12 cellular contexts compared by ENCODE assay signal in genomic region chr1:25182629-25183028, GRCh38. TPM values are rescaled to one million over a fixed set of nuclear protein-coding genes. Genes with fewer than 3 reads are reported as not detected.
A peak's percentile ranks its signal among the peaks of the same experiment; 100 is the strongest.
DNase-seq lines count a peak whose midpoint lies in the region; ATAC-seq and TF ChIP-seq lines count a peak whose summit lies in the region.
"Had no signal": no experiment of that assay in that cellular context is flagged by ENCODE, and none has a peak within 500 bp of the region (broad histone marks: within the 10 kb centered on the region; RNA-seq: fewer than 3 reads in every experiment).

No MANE protein-coding gene starts in this region.

- H3K9ac ChIP-seq in HCT116 (ENCODE audit: low read length) (no peak overlapping the region), SK-N-SH (no peak overlapping the region)

- no peak for TF ChIP-seq RAD21 in HCT116 (IDR thresholded peaks at IDR 0.05; ENCODE audit: low read depth)
- no peak for TF ChIP-seq RAD21 in SK-N-SH (IDR thresholded peaks at IDR 0.05; ENCODE audit: low read length)

- H3K4me2 ChIP-seq in HCT116 (ENCODE audit: low read length) (peak overlapping the region; percentile 33), SK-N-SH (no peak overlapping the region)

- H3K27ac ChIP-seq in HCT116 (ENCODE audit: low read depth, low read length), result no peak overlapping the region
- no peak overlapping the region for H3K27ac ChIP-seq in SK-N-SH (ENCODE audit: low read depth in 2 of 2, low read length in 1 of 2)
- no peak overlapping the region for H3K27ac ChIP-seq in stomach
- H3K27ac ChIP-seq: testis had no signal

- RAD21 ChIA-PET in HCT116 (lab: Charles Lee; ENCODE audit: low non-redundant PET in 1 of 2, low total read pairs in 2 of 2, uncharacterized antibody in 2 of 2, unreplicated experiment in 2 of 2), result no interaction called here

- intact Hi-C loops in HCT116 (cut with micrococcal nuclease), result no loop called here
- intact Hi-C loops in stomach (cut with DNase I; ENCODE audit: low total_unique reads), result no loop called here

- DNase-seq in HCT116 (ENCODE audit: low read depth, low spot score) (no peak), SK-N-SH (no peak), fibroblast of villous mesenchyme (ENCODE audit: low read depth) (peak; percentile 9), stomach (peak; percentile 22), HuH-7 (ENCODE audit: low spot score) (no peak)
- DNase-seq in stimulated activated CD4-positive, alpha-beta T cell treated with anti-CD3 and anti-CD28 coated beads, Interleukin-2, amount 100 ng/mL, for 24 hours, result no peak
- DNase-seq: activated naive CD4-positive, alpha-beta T cell treated with anti-CD3 and anti-CD28 coated beads, Interleukin-2, amount 10 ng/mL, durations not matched to agents 7 days and 5 days; left cardiac atrium; naive B cell; NCI-H1694 treated with DMSO at 0.1 percent for 48 hours; testis had no signal

- no peaks in the 10 kb centered on the region for H3F3A ChIP-seq in SK-N-SH (replicated peaks; ENCODE audit: insufficient read depth)

- H3K9me2 ChIP-seq in HCT116 (ENCODE audit: insufficient read depth) (no peaks in the 10 kb centered on the region), SK-N-SH (no peaks in the 10 kb centered on the region)

- no peak for TF ChIP-seq EP300 in SK-N-SH (IDR thresholded peaks at IDR 0.05; ENCODE audit: borderline replicate concordance in 1 of 2, low read depth in 1 of 2, low read length in 1 of 2)
- TF ChIP-seq EP300 in stomach (IDR thresholded peaks at IDR 0.05), result no peak

- 48% methylated on average over 12 of the region's 14 CpGs for WGBS in SK-N-SH (ENCODE audit: low lambda C conversion rate)
- 87 to 92% (median 90%) methylated on average over 14 of the region's 14 CpGs for WGBS in stomach, 5 donors

- TF ChIP-seq CTCF in HCT116 (IDR thresholded peaks at IDR 0.05 in 2 of 3, conservative IDR thresholded peaks at IDR 0.05 in 1 of 3; ENCODE audit: borderline replicate concordance in 1 of 3, insufficient read depth in 1 of 3, low read depth in 2 of 3, low read length in 2 of 3), result no peak
- TF ChIP-seq CTCF in SK-N-SH (IDR thresholded peaks at IDR 0.05), result no peak
- no peak for TF ChIP-seq CTCF in fibroblast of villous mesenchyme (IDR thresholded peaks at IDR 0.05; ENCODE audit: insufficient read depth, low read depth, low read length)
- no peak for TF ChIP-seq CTCF in stomach (IDR thresholded peaks at IDR 0.05)

- CTCF ChIA-PET in HCT116 (lab: Charles Lee) (no interaction called here), SK-N-SH (lab: Yijun Ruan, JAX) (interaction anchor here (1.5 kb wide), 1 partner anchor 250 kb away, joined by 4 read pairs; no protein-coding TSS in a partner anchor)

- BruUV-seq in HCT116 (replicated peaks; lab: Mats Ljungman, UMichigan), result no TSS peak

- no peaks in the 10 kb centered on the region for H3K27me3 ChIP-seq in HCT116 (ENCODE audit: insufficient read depth, low read length)
- no peaks in the 10 kb centered on the region for H3K27me3 ChIP-seq in SK-N-SH (ENCODE audit: insufficient read depth)
- H3K27me3 ChIP-seq in stomach, result peaks cover 0 to 11% (median 0%) of the 10 kb centered on the region in 3 donors
- H3K27me3 ChIP-seq: testis had no signal

- H3K36me3 ChIP-seq in HCT116 (ENCODE audit: control insufficient read depth in 1 of 2, insufficient read depth in 2 of 2, low read length in 2 of 2) (no peaks in the 10 kb centered on the region), SK-N-SH (replicated peaks in 1 of 2; ENCODE audit: control insufficient read depth in 1 of 2, insufficient read depth in 2 of 2, low read length in 1 of 2) (no peaks in the 10 kb centered on the region), stomach (no peaks in the 10 kb centered on the region)

- H2AFZ ChIP-seq in HCT116 (ENCODE audit: low read depth, low read length, poor library complexity, severe bottlenecking) (peak overlapping the region; percentile 58), SK-N-SH (ENCODE audit: low read depth) (no peak overlapping the region)

- H3K4me1 ChIP-seq in HCT116 (ENCODE audit: control insufficient read depth in 1 of 2, insufficient read depth in 2 of 2, low read length in 2 of 2), result peaks cover 0 to 6% of the 10 kb centered on the region in 2 experiments; a peak in 3 of 4 replicates
- H3K4me1 ChIP-seq in SK-N-SH (ENCODE audit: control insufficient read depth in 1 of 2, insufficient read depth in 2 of 2, low read depth in 1 of 2, low read length in 1 of 2), result no peaks in the 10 kb centered on the region
- no peaks in the 10 kb centered on the region for H3K4me1 ChIP-seq in stomach
- H3K4me1 ChIP-seq: testis had no signal

- H4K20me1 ChIP-seq in HCT116 (ENCODE audit: insufficient read depth) (no peaks in the 10 kb centered on the region), SK-N-SH (ENCODE audit: insufficient read depth) (no peaks in the 10 kb centered on the region)

- H3K4me3 ChIP-seq in HCT116 (replicated peaks in 1 of 2; ENCODE audit: low read depth in 1 of 2, low read length in 2 of 2) (no peak overlapping the region), SK-N-SH (ENCODE audit: low read depth in 2 of 2, low read length in 1 of 2) (no peak overlapping the region), fibroblast of villous mesenchyme (ENCODE audit: low read depth, low read length) (no peak overlapping the region), stomach (no peak overlapping the region)
- H3K4me3 ChIP-seq: testis had no signal

- H3K79me2 ChIP-seq in HCT116 (ENCODE audit: insufficient read depth, low read length) (no peaks in the 10 kb centered on the region), SK-N-SH (ENCODE audit: insufficient read depth) (no peaks in the 10 kb centered on the region)

- TF ChIP-seq POLR2A in HCT116 (IDR thresholded peaks at IDR 0.05; ENCODE audit: borderline replicate concordance, extremely low read depth, insufficient read depth, insufficient read length) (no peak), stomach (IDR thresholded peaks at IDR 0.05) (no peak)

- ATAC-seq in HCT116 (peak; percentile 88), HG03280 (IDR thresholded peaks at IDR 0.05; ENCODE audit: unreplicated experiment) (no peak)
- ATAC-seq: left cardiac atrium had no signal

- POLR2A ChIA-PET in HCT116 (lab: Charles Lee), result no interaction called here
- POLR2A ChIA-PET in SK-N-SH (lab: Yijun Ruan, JAX), result no interaction called here

- H3K9me3 ChIP-seq in HCT116 (ENCODE audit: control insufficient read depth in 1 of 2, insufficient read depth in 1 of 2, low read depth in 1 of 2, low read length in 2 of 2), result no peaks in the 10 kb centered on the region
- H3K9me3 ChIP-seq in SK-N-SH, result no peaks in the 10 kb centered on the region
- H3K9me3 ChIP-seq in stomach, result no peaks in the 10 kb centered on the region
- H3K9me3 ChIP-seq: testis had no signal

TF ChIP-seq in HCT116, 20 proteins besides CTCF, POLR2A, EP300 and RAD21:
- TF ChIP-seq CBX3 (IDR thresholded peaks at IDR 0.05; ENCODE audit: low read depth) (no peak), SIN3A (IDR thresholded peaks at IDR 0.05; ENCODE audit: low read depth) (no peak), ZNF274 (IDR thresholded peaks at IDR 0.05; ENCODE audit: low read depth, low read length) (no peak)
TF ChIP-seq in HCT116: peak in this region for 0.

TF ChIP-seq in SK-N-SH, 30 proteins besides CTCF, POLR2A, EP300 and RAD21:
- TF ChIP-seq RFX5 (IDR thresholded peaks at IDR 0.05; ENCODE audit: low read length) (no peak), TEAD4 (IDR thresholded peaks at IDR 0.05; ENCODE audit: borderline replicate concordance, insufficient read depth) (peak; percentile 29; the same call in 1 of the 2 replicates), SMC3 (IDR thresholded peaks at IDR 0.05; ENCODE audit: low read depth, low read length) (no peak), FOSL2 (IDR thresholded peaks at IDR 0.05; ENCODE audit: borderline replicate concordance, low read depth) (peak; percentile 69), MEF2A (IDR thresholded peaks at IDR 0.05; ENCODE audit: borderline replicate concordance, low read depth) (no peak), TCF12 (IDR thresholded peaks at IDR 0.05) (no peak), FOXJ3 (CRISPR knock-in tag; IDR thresholded peaks at IDR 0.05) (no peak), JUND (IDR thresholded peaks at IDR 0.05) (peak; percentile 63)
- TF ChIP-seq, protein P1, sequence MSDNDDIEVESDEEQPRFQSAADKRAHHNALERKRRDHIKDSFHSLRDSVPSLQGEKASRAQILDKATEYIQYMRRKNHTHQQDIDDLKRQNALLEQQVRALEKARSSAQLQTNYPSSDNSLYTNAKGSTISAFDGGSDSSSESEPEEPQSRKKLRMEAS (IDR thresholded peaks at IDR 0.05; ENCODE audit: low read depth), result 0 out of 2 replicates have a peak, but pooled peaks have one; percentile 23
- TF ChIP-seq, protein P2, sequence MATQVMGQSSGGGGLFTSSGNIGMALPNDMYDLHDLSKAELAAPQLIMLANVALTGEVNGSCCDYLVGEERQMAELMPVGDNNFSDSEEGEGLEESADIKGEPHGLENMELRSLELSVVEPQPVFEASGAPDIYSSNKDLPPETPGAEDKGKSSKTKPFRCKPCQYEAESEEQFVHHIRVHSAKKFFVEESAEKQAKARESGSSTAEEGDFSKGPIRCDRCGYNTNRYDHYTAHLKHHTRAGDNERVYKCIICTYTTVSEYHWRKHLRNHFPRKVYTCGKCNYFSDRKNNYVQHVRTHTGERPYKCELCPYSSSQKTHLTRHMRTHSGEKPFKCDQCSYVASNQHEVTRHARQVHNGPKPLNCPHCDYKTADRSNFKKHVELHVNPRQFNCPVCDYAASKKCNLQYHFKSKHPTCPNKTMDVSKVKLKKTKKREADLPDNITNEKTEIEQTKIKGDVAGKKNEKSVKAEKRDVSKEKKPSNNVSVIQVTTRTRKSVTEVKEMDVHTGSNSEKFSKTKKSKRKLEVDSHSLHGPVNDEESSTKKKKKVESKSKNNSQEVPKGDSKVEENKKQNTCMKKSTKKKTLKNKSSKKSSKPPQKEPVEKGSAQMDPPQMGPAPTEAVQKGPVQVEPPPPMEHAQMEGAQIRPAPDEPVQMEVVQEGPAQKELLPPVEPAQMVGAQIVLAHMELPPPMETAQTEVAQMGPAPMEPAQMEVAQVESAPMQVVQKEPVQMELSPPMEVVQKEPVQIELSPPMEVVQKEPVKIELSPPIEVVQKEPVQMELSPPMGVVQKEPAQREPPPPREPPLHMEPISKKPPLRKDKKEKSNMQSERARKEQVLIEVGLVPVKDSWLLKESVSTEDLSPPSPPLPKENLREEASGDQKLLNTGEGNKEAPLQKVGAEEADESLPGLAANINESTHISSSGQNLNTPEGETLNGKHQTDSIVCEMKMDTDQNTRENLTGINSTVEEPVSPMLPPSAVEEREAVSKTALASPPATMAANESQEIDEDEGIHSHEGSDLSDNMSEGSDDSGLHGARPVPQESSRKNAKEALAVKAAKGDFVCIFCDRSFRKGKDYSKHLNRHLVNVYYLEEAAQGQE (IDR thresholded peaks at IDR 0.05; ENCODE audit: low read depth, low read length), result 0 out of 2 replicates have a peak, but pooled peaks have one; percentile 32

RNA-seq across cellular contexts. Expression of gene SYF2, which starts 49.7 kb away (rescaled TPM):
- total RNA-seq in HCT116 (2021; ENCODE audit: unreplicated experiment) (40.4 TPM), fibroblast of villous mesenchyme (19.3 and 28.9 TPM in 2 replicates), stomach (10 to 100 TPM; 17.9 to 57.3 (median 29.8) TPM)
- 19.1 and 26.6 TPM in 2 replicates for polyA plus RNA-seq in HCT116 (2012)
- polyA plus RNA-seq in SK-N-SH (2012; rRNA removed) (31.1 and 32.3 TPM in 2 replicates), stomach (100 to 1,000 TPM in 1 of 3 donors, 10 to 100 TPM in 2; 71.1 to 146 (median 85.2) TPM)
- polyA plus RNA-seq in SK-N-SH (2012; cell fraction: cytosol; rRNA removed), result 48.7 and 78.4 TPM in 2 replicates
- polyA plus RNA-seq in SK-N-SH (2012; cell fraction: nucleus; rRNA removed), result 13.6 and 15.8 TPM in 2 replicates

Comparison
In these comparisons a context has a peak if more than half of its experiments do, and no peak if none do; other contexts are left out.
1. DNase-seq: peak in fibroblast of villous mesenchyme (single experiment) and stomach (single experiment); none in HCT116 (single experiment), SK-N-SH (single experiment), stimulated activated CD4-positive, alpha-beta T cell treated with anti-CD3 and anti-CD28 coated beads, Interleukin-2, amount 100 ng/mL, for 24 hours (0 of 2) and HuH-7 (single experiment).